ENCODE assay signal across 8 cellular contexts in genomic region chr2:53970898-53971681, GRCh38. TPM values are rescaled to one million over a fixed set of nuclear protein-coding genes. Genes with fewer than 3 reads are reported as not detected.
DNase-seq lines count a peak whose midpoint lies in the region; ATAC-seq and TF ChIP-seq lines count a peak whose summit lies in the region.

Gene PSME4, minus strand, starts transcription at chr2:53970993. Its CDS starts 209 bp downstream, at chr2:53970784.

- H3K9me3 ChIP-seq in SU-DHL-6 (ENCODE audit: insufficient read depth, low read length) (no peaks in the 10 kb centered on the region), testis (no peaks in the 10 kb centered on the region)

- peak; percentile 71 for DNase-seq in NCI-H1092 treated with DMSO at 0.1 percent for 48 hours (lab: John Stamatoyannopoulos, UW)
- DNase-seq in activated naive CD8-positive, alpha-beta T cell treated with anti-CD3 and anti-CD28 coated beads for 36 hours, result peak; percentile 95
- peak; percentile 84 to 98 (median 96) for DNase-seq in head of caudate nucleus
- DNase-seq in osteocyte (ENCODE audit: extremely low spot score, unreplicated experiment), result peak; percentile 97
- DNase-seq in testis, result peak; percentile 95

- TF ChIP-seq POLR2A in GM10847 (IDR thresholded peaks at IDR 0.05; ENCODE audit: extremely low read depth, insufficient read length) (peak; percentile 96), testis (IDR thresholded peaks at IDR 0.05) (peak; percentile 79)

- H3K9ac ChIP-seq in SU-DHL-6 (ENCODE audit: low read length), result peak within 1 kb of the TSS; percentile 80

- H3K27me3 Mint-ChIP-seq in activated naive CD8-positive, alpha-beta T cell treated with anti-CD3 and anti-CD28 coated beads for 36 hours, result no peaks in the 10 kb centered on the region
- H3K27me3 Mint-ChIP-seq in osteocyte (ENCODE audit: unreplicated experiment), result no peaks in the 10 kb centered on the region

- WGBS in testis, 2 donors, result 0% methylated on average over 30 to 37 of the region's 61 CpGs

- H3K27me3 ChIP-seq in SU-DHL-6 (ENCODE audit: low read length) (no peaks in the 10 kb centered on the region), testis (no peaks in the 10 kb centered on the region)

- H3K79me2 ChIP-seq in SU-DHL-6 (ENCODE audit: insufficient read depth, low read length), result peaks cover 53% of the 10 kb centered on the region

- peaks cover 11% of the 10 kb centered on the region; the same call in 1 of the 2 replicates for H4K20me1 ChIP-seq in SU-DHL-6 (ENCODE audit: low read depth, low read length)

- H3K27ac ChIP-seq in SU-DHL-6 (ENCODE audit: low read depth, low read length), result peak within 1 kb of the TSS; percentile 74
- H3K27ac ChIP-seq in testis, result peak within 1 kb of the TSS; percentile 97 to 98

- peak within 1 kb of the TSS; percentile 55 for H2AFZ ChIP-seq in SU-DHL-6 (ENCODE audit: low read depth, low read length, severe bottlenecking)

- H3K4me1 Mint-ChIP-seq in activated naive CD8-positive, alpha-beta T cell treated with anti-CD3 and anti-CD28 coated beads for 36 hours, result peaks cover 31% of the 10 kb centered on the region
- H3K4me1 Mint-ChIP-seq in osteocyte (ENCODE audit: unreplicated experiment), result peaks cover 37% of the 10 kb centered on the region

- intact Hi-C loops in head of caudate nucleus (cut with DNase I) (loop anchor here (10.0 kb wide), 2 partner anchors 64 to 114 kb away; no protein-coding TSS in a partner anchor), testis (cut with DNase I; ENCODE audit: low total_unique reads) (no loop called here)

- peak within 1 kb of the TSS; percentile 93 for H3K27ac Mint-ChIP-seq in activated naive CD8-positive, alpha-beta T cell treated with anti-CD3 and anti-CD28 coated beads for 36 hours
- peak within 1 kb of the TSS; percentile 92 for H3K27ac Mint-ChIP-seq in osteocyte (ENCODE audit: unreplicated experiment)

- H3K4me1 ChIP-seq in testis, result peaks cover 30% of the 10 kb centered on the region

- H3K4me3 ChIP-seq in SU-DHL-6 (ENCODE audit: insufficient read depth, low read length, poor library complexity, severe bottlenecking) (peak within 1 kb of the TSS; percentile 84), testis (peak within 1 kb of the TSS; percentile 98 to 99)

- H3K4me3 Mint-ChIP-seq in activated naive CD8-positive, alpha-beta T cell treated with anti-CD3 and anti-CD28 coated beads for 36 hours, result peak within 1 kb of the TSS; percentile 91
- H3K4me3 Mint-ChIP-seq in osteocyte (ENCODE audit: unreplicated experiment), result peak within 1 kb of the TSS; percentile 87

- H3F3A ChIP-seq in SU-DHL-6 (ENCODE audit: insufficient read depth), result no peaks in the 10 kb centered on the region

- peak within 1 kb of the TSS; percentile 98 for H3K4me2 ChIP-seq in SU-DHL-6 (ENCODE audit: low read depth, low read length, poor library complexity, severe bottlenecking)

- no peaks in the 10 kb centered on the region for H3K9me2 ChIP-seq in SU-DHL-6 (replicated peaks; ENCODE audit: insufficient read depth, low read length)

- peaks cover 18% of the 10 kb centered on the region for H3K36me3 Mint-ChIP-seq in activated naive CD8-positive, alpha-beta T cell treated with anti-CD3 and anti-CD28 coated beads for 36 hours
- H3K36me3 Mint-ChIP-seq in osteocyte (ENCODE audit: unreplicated experiment), result peaks cover 15% of the 10 kb centered on the region

- H3K36me3 ChIP-seq in SU-DHL-6 (ENCODE audit: low read length) (no peaks in the 10 kb centered on the region; the same call in 1 of the 2 replicates), testis (ENCODE audit: low read depth, missing control alignments) (no peaks in the 10 kb centered on the region)

- peak; percentile 90 for ATAC-seq in HG02610 (IDR thresholded peaks at IDR 0.05; ENCODE audit: unreplicated experiment)

- TF ChIP-seq CTCF in SU-DHL-6 (IDR thresholded peaks at IDR 0.05; ENCODE audit: insufficient read depth, low read length, poor library complexity, severe bottlenecking), result no peak
- TF ChIP-seq CTCF in osteocyte (IDR thresholded peaks at IDR 0.05), result no peak
- TF ChIP-seq CTCF in testis (IDR thresholded peaks at IDR 0.05), result peak in 1 of 3 experiments; percentile 4

- H3K9me3 Mint-ChIP-seq in activated naive CD8-positive, alpha-beta T cell treated with anti-CD3 and anti-CD28 coated beads for 36 hours, result no peaks in the 10 kb centered on the region
- H3K9me3 Mint-ChIP-seq in osteocyte (ENCODE audit: unreplicated experiment), result no peaks in the 10 kb centered on the region

RNA-seq across cellular contexts. Expression of gene PSME4, which starts in this region (rescaled TPM):
- 10 to 100 TPM; 51.8 to 56.0 TPM for total RNA-seq in activated naive CD8-positive, alpha-beta T cell treated with anti-CD3 and anti-CD28 coated beads for 36 hours
- total RNA-seq in osteocyte (36.2 and 43.9 TPM in 2 replicates), testis (100 to 1,000 TPM; 104 to 142 TPM)
- 144 TPM for polyA plus RNA-seq in testis (ENCODE audit: insufficient read depth, low read depth, low replicate concordance)

Comparison
In these comparisons a context has a peak if more than half of its experiments do, and no peak if none do; other contexts are left out.
1. Peak in every context shown above with its lines: DNase-seq, ATAC-seq, H3K4me3 ChIP-seq and H3K27ac ChIP-seq.